Comparison of ENCODE assay signal across 1 cellular context in the genomic region with DNA sequence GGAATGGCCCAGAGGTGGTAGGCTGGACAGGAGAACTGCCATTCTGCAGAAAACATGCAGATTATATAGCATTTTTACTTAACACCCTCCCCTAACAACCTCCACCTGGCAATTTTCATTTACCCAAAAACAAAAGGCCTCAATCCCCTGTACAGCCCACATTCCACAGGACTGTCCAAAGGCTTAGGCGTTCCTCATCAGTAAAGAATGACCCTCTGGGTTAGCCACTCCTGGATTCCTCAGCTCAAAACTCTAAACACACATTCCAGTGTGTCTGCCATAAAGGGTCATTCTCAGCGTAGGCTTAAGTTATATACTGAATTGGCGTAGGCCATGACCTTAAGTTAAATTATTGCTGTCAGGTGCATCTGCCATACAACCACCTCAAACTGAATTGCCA.
TF ChIP-seq lines count a peak whose summit lies in the region.

No MANE protein-coding gene starts in this region.

TF ChIP-seq in IMR-90, 13 proteins besides CTCF, POLR2A, EP300 and RAD21:
- no peak for TF ChIP-seq SMC3 (IDR thresholded peaks at IDR 0.05; ENCODE audit: low read depth, low read length)
- no peak for TF ChIP-seq MAFK (IDR thresholded peaks at IDR 0.05; ENCODE audit: low read depth, low read length)
- no peak for TF ChIP-seq RCOR1 (IDR thresholded peaks at IDR 0.05; ENCODE audit: insufficient replicate concordance, low read length)
- no peak for TF ChIP-seq MXI1 (IDR thresholded peaks at IDR 0.05; ENCODE audit: borderline replicate concordance, low read depth, low read length)
- TF ChIP-seq CHD1 (IDR thresholded peaks at IDR 0.05; ENCODE audit: low read depth, low read length) = no peak
